In genomic region chr2:108960006-108960405, GRCh38 we compare ENCODE assay signal across 15 cellular contexts. TPM values are rescaled to one million over a fixed set of nuclear protein-coding genes. Genes with fewer than 3 reads are reported as not detected.
DNase-seq lines count a peak whose midpoint lies in the region; ATAC-seq and TF ChIP-seq lines count a peak whose summit lies in the region.
"Had no signal": no experiment of that assay in that cellular context is flagged by ENCODE, and none has a peak within 500 bp of the region (broad histone marks: within the 10 kb centered on the region; RNA-seq: fewer than 3 reads in every experiment).

No MANE protein-coding gene starts in this region.

- TF ChIP-seq CTCF in MCF 10A (IDR thresholded peaks at IDR 0.05; ENCODE audit: unreplicated experiment) (no peak), mammary epithelial cell (conservative IDR thresholded peaks at IDR 0.05 in 1 of 2, IDR thresholded peaks at IDR 0.05 in 1 of 2; ENCODE audit: extremely low read depth in 1 of 2, insufficient read depth in 1 of 2, low read depth in 1 of 2, low read length in 2 of 2) (peak in 1 of 2 donors; percentile 15), OCI-LY7 (conservative IDR thresholded peaks at IDR 0.05; ENCODE audit: low read length) (0 out of 2 replicates have a peak, but pooled peaks have one; percentile 19), fibroblast of lung (conservative IDR thresholded peaks at IDR 0.05 in 1 of 2, IDR thresholded peaks at IDR 0.05 in 1 of 2; ENCODE audit: low read depth in 1 of 2, low read length in 2 of 2) (peak; percentile 11 to 15), type B pancreatic cell (conservative IDR thresholded peaks at IDR 0.05) (peak; percentile 41)

- WGBS in mammary epithelial cell (ENCODE audit: low coverage, missing lambda C conversion rate) = 74% methylated on average over 5 of the region's 5 CpGs

- no peak overlapping the region for H3K9ac ChIP-seq in mammary epithelial cell (ENCODE audit: insufficient read depth, low read length)
- no peak overlapping the region for H3K9ac ChIP-seq in fibroblast of lung (ENCODE audit: insufficient read depth, low read length)

- intact Hi-C loops in MCF 10A (cut with micrococcal nuclease) (no loop called here), mammary epithelial cell (cut with micrococcal nuclease) (no loop called here), OCI-LY7 (cut with micrococcal nuclease; ENCODE audit: unreplicated experiment) (no loop called here)

- H3K4me1 ChIP-seq in mammary epithelial cell (ENCODE audit: insufficient read depth, low read length) = peaks cover 32% of the 10 kb centered on the region
- no peaks in the 10 kb centered on the region for H3K4me1 ChIP-seq in OCI-LY7 (ENCODE audit: insufficient read depth, low read length, poor library complexity, severe bottlenecking)
- no peaks in the 10 kb centered on the region for H3K4me1 ChIP-seq in fibroblast of lung (ENCODE audit: control insufficient read depth, extremely low read depth, insufficient read depth, low read length)
- H3K4me1 ChIP-seq: ascending aorta had no signal

- H3K27me3 ChIP-seq in mammary epithelial cell (ENCODE audit: insufficient read depth, low read length) = no peaks in the 10 kb centered on the region
- peaks cover 15% of the 10 kb centered on the region for H3K27me3 ChIP-seq in fibroblast of lung (ENCODE audit: control insufficient read depth, insufficient read depth, low read length)
- H3K27me3 ChIP-seq: ascending aorta had no signal

- H3K36me3 ChIP-seq in mammary epithelial cell (ENCODE audit: insufficient read depth, low read length) (no peaks in the 10 kb centered on the region), OCI-LY7 (ENCODE audit: insufficient read depth, low read length) (no peaks in the 10 kb centered on the region), fibroblast of lung (ENCODE audit: control insufficient read depth, insufficient read depth, low read length) (no peaks in the 10 kb centered on the region)
- H3K36me3 ChIP-seq: ascending aorta, thoracic aorta had no signal

- DNase-seq in MCF 10A (ENCODE audit: unreplicated experiment) (peak; percentile 16), mammary epithelial cell (no peak), OCI-LY7 (ENCODE audit: low spot score) (no peak), fibroblast of lung (ENCODE audit: low read depth in 2 of 2) (no peak), type B pancreatic cell (ENCODE audit: extremely low spot score, unreplicated experiment) (no peak), NCI-H1048 (lab: John Stamatoyannopoulos, UW) (no peak), nucleus accumbens (lab: John Stamatoyannopoulos, UW) (no peak)
- DNase-seq: activated CD4-positive, alpha-beta T cell treated with anti-CD3 and anti-CD28 coated beads, Interleukin-2, amount 50 U/mL, for 4 hours; NCI-H187; NCI-H524 treated with DMSO at 0.1 percent for 48 hours had no signal

- H3K27ac ChIP-seq in mammary epithelial cell (ENCODE audit: insufficient read depth, low read depth, low read length) = no peak overlapping the region
- no peak overlapping the region for H3K27ac ChIP-seq in OCI-LY7 (ENCODE audit: low read depth, low read length, poor library complexity, severe bottlenecking)
- no peak overlapping the region for H3K27ac ChIP-seq in fibroblast of lung (ENCODE audit: insufficient read depth, low read length)
- H3K27ac ChIP-seq: ascending aorta, thoracic aorta had no signal

- in situ Hi-C loops in mammary epithelial cell (cut with MboI; ENCODE audit: low sequenced_read_pairs in 2 of 2) = no loop called here

- dilution Hi-C loops in mammary epithelial cell (cut with HindIII; ENCODE audit: low sequenced_read_pairs) = no loop called here

- H3K9me2 ChIP-seq in OCI-LY7 (ENCODE audit: insufficient read depth, low read length) = no peaks in the 10 kb centered on the region

- H3K79me2 ChIP-seq in mammary epithelial cell (ENCODE audit: insufficient read depth, low read length) (no peaks in the 10 kb centered on the region), OCI-LY7 (ENCODE audit: insufficient read depth, low read depth, low read length) (no peaks in the 10 kb centered on the region), fibroblast of lung (ENCODE audit: control insufficient read depth, insufficient read depth, low read length) (no peaks in the 10 kb centered on the region)

- no peak for ATAC-seq in GM19395 (IDR thresholded peaks at IDR 0.05; ENCODE audit: unreplicated experiment)

- H3K4me3 ChIP-seq in mammary epithelial cell (replicated peaks in 1 of 3; ENCODE audit: insufficient read depth in 1 of 3, low read depth in 2 of 3, low read length in 3 of 3) (no peak overlapping the region), OCI-LY7 (ENCODE audit: low read depth, low read length, poor library complexity, severe bottlenecking) (no peak overlapping the region), fibroblast of lung (replicated peaks in 1 of 4; ENCODE audit: control extremely low read depth in 1 of 4, insufficient read depth in 1 of 4, low read depth in 3 of 4, low read length in 4 of 4) (no peak overlapping the region)
- H3K4me3 ChIP-seq: ascending aorta, thoracic aorta had no signal

- CTCF ChIA-PET in MCF 10A (lab: Yijun Ruan, JAX) = interaction anchor here (0.6 to 1.5 kb wide), 4 partner anchors 9 to 134 kb away, joined by 3 to 5 read pairs (median 3); no protein-coding TSS in a partner anchor
- CTCF ChIA-PET in mammary epithelial cell (lab: Charles Lee; ENCODE audit: low non-redundant PET) = no interaction called here
- CTCF ChIA-PET in OCI-LY7 (lab: Charles Lee; ENCODE audit: unreplicated experiment) = no interaction called here

- H3K27me3 Mint-ChIP-seq in MCF 10A (ENCODE audit: insufficient read depth, unreplicated experiment) = no peaks in the 10 kb centered on the region
- no peaks in the 10 kb centered on the region for H3K27me3 Mint-ChIP-seq in type B pancreatic cell

- POLR2A ChIA-PET in MCF 10A (lab: Yijun Ruan, JAX) = interaction anchor here (0.7 to 1.1 kb wide), 3 partner anchors 9 to 12 kb away, joined by 3 to 4 read pairs (median 3); no protein-coding TSS in a partner anchor
- POLR2A ChIA-PET in OCI-LY7 (lab: Charles Lee) = no interaction called here

- no peaks in the 10 kb centered on the region for H3K9me3 Mint-ChIP-seq in MCF 10A (ENCODE audit: unreplicated experiment)
- no peaks in the 10 kb centered on the region for H3K9me3 Mint-ChIP-seq in type B pancreatic cell

- no peak overlapping the region for H3K4me2 ChIP-seq in mammary epithelial cell (ENCODE audit: insufficient read depth, low read depth, low read length)
- H3K4me2 ChIP-seq in OCI-LY7 (ENCODE audit: low read length) = no peak overlapping the region
- no peak overlapping the region for H3K4me2 ChIP-seq in fibroblast of lung (ENCODE audit: extremely low read depth, insufficient read depth, low read length)

- H3K36me3 Mint-ChIP-seq in MCF 10A (ENCODE audit: insufficient read depth, unreplicated experiment) (no peaks in the 10 kb centered on the region), type B pancreatic cell (no peaks in the 10 kb centered on the region)

- H3K9me3 ChIP-seq in mammary epithelial cell (replicated peaks; ENCODE audit: insufficient read depth, low read length) (no peaks in the 10 kb centered on the region), OCI-LY7 (ENCODE audit: low read length) (no peaks in the 10 kb centered on the region), fibroblast of lung (ENCODE audit: control insufficient read depth, insufficient read depth, low read depth, low read length) (no peaks in the 10 kb centered on the region)
- H3K9me3 ChIP-seq: ascending aorta, thoracic aorta had no signal

- H2AFZ ChIP-seq in mammary epithelial cell (ENCODE audit: low read depth, low read length) = no peak overlapping the region
- H2AFZ ChIP-seq in OCI-LY7 (ENCODE audit: low read length) = no peak overlapping the region
- no peak overlapping the region for H2AFZ ChIP-seq in fibroblast of lung (ENCODE audit: low read length)

- peaks cover 5% of the 10 kb centered on the region for H3K4me1 Mint-ChIP-seq in MCF 10A (ENCODE audit: insufficient read depth, unreplicated experiment)
- peaks cover 18% of the 10 kb centered on the region for H3K4me1 Mint-ChIP-seq in type B pancreatic cell (ENCODE audit: unreplicated experiment)

- H3K4me3 Mint-ChIP-seq in MCF 10A (ENCODE audit: unreplicated experiment) = no peak overlapping the region
- no peak overlapping the region for H3K4me3 Mint-ChIP-seq in type B pancreatic cell

- H3K27ac Mint-ChIP-seq in MCF 10A (ENCODE audit: low read depth, unreplicated experiment) (no peak overlapping the region), type B pancreatic cell (no peak overlapping the region)

- H4K20me1 ChIP-seq in mammary epithelial cell (ENCODE audit: insufficient read depth, low read length) (no peaks in the 10 kb centered on the region), OCI-LY7 (ENCODE audit: insufficient read depth, low read length) (no peaks in the 10 kb centered on the region), fibroblast of lung (ENCODE audit: control insufficient read depth, extremely low read depth, insufficient read depth, low read length) (peaks cover 2% of the 10 kb centered on the region)

- BruUV-seq in MCF 10A (replicated peaks; lab: Mats Ljungman, UMichigan) (no TSS peak), mammary epithelial cell (replicated peaks; lab: Mats Ljungman, UMichigan) (no TSS peak), OCI-LY7 (replicated peaks; lab: Mats Ljungman, UMichigan) (no TSS peak)

RNA-seq across cellular contexts. Expression of gene EDAR, which starts 29.0 kb away (rescaled TPM):
- total RNA-seq in MCF 10A (2022) = 0.14 and 0.37 TPM in 2 replicates
- total RNA-seq in mammary epithelial cell = 1 to 10 TPM in 1 of 2 donors, under 1 TPM in 1; 0.38 to 2.2 TPM
- 0.11 TPM for polyA plus RNA-seq in mammary epithelial cell
- not detected for polyA minus RNA-seq in mammary epithelial cell
- not detected in 2 replicates for total RNA-seq in OCI-LY7 (2014; rRNA removed; shearing (Covaris generic))
- total RNA-seq in OCI-LY7 (2022) = not detected in 2 replicates
- total RNA-seq in fibroblast of lung = not detected in 2 replicates
- not detected in 2 replicates for polyA plus RNA-seq in fibroblast of lung
- polyA plus RNA-seq in fibroblast of lung (2012) = not detected in 2 replicates
- not detected in 2 replicates for polyA minus RNA-seq in fibroblast of lung (ENCODE audit: low replicate concordance)
- 4.8 and 5.1 TPM in 2 replicates for total RNA-seq in type B pancreatic cell (ENCODE audit: low replicate concordance)
- total RNA-seq: ascending aorta; RPMI7951; T-helper 2 cell treated with Interferon-gamma antibody and Interleukin-4, amounts not matched to agents 100 ng/mL and 5 ng/mL, for 36 hours; thoracic aorta had no signal
